In the genomic region with DNA sequence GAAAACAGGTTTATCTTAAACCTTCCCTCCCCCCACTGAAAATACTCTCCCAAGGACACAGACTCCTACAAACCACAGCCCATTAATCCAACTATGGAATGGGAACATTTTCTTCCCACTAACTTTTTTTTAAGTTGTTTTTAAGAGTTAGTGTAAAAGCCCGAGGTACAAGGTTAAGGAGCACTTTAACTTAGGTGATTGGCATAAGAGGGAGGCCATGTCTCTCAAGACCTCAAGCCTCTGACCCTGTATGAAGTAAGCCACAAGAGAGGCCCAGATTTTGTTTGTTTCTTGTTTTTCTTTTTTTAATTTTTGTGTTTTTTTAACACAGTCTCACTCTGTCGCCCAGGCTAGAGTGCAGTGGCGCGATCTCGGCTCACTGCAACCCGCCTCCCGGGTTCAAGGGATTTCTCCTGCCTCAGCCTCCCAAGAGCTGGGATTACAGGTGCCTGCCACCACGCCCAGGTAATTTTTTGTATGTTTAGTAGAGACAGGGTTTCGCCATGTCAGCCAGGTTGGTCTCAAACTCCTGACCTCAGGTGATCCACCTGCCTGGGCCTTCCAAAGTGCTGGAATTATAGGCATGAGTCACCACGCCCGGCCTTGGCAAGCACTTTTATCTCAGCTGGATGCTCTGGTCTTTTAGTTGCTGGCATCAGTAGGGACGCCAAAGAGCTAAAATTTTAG, we compare ENCODE assay signal across 18 cellular contexts. TPM values are rescaled to one million over a fixed set of nuclear protein-coding genes. Genes with fewer than 3 reads are reported as not detected.
A peak's percentile ranks its signal among the peaks of the same experiment; 100 is the strongest.
DNase-seq lines count a peak whose midpoint lies in the region; ATAC-seq and TF ChIP-seq lines count a peak whose summit lies in the region.
"Had no signal": no experiment of that assay in that cellular context is flagged by ENCODE, and none has a peak within 500 bp of the region (broad histone marks: within the 10 kb centered on the region; RNA-seq: fewer than 3 reads in every experiment).

No MANE protein-coding gene starts in this region.

- no peaks in the 10 kb centered on the region for H3K79me2 ChIP-seq in neural progenitor cell (ENCODE audit: low read depth)

- H3K36me3 Mint-ChIP-seq in WTC11 (no peaks in the 10 kb centered on the region), neural progenitor cell (peaks cover 3% of the 10 kb centered on the region)
- H3K36me3 Mint-ChIP-seq: CD8-positive, alpha-beta T cell had no signal

- POLR2A ChIA-PET in WTC11 (lab: Charles Lee), result no interaction called here

- no peaks in the 10 kb centered on the region for H3F3A ChIP-seq in neural progenitor cell (ENCODE audit: low read depth)

- peaks cover 31% of the 10 kb centered on the region for H3K4me1 Mint-ChIP-seq in WTC11
- peaks cover 4% of the 10 kb centered on the region for H3K4me1 Mint-ChIP-seq in neural progenitor cell

- H3K4me1 ChIP-seq in lower lobe of right lung (no peaks in the 10 kb centered on the region), uterus (no peaks in the 10 kb centered on the region), right atrium auricular region (no peaks in the 10 kb centered on the region), neural progenitor cell (no peaks in the 10 kb centered on the region)
- H3K4me1 ChIP-seq: Peyer's patch had no signal

- H3K9me3 Mint-ChIP-seq in WTC11, result no peaks in the 10 kb centered on the region
- H3K9me3 Mint-ChIP-seq in neural progenitor cell, result no peaks in the 10 kb centered on the region
- H3K9me3 Mint-ChIP-seq: CD8-positive, alpha-beta T cell had no signal

- H3K27me3 ChIP-seq in lower lobe of right lung (ENCODE audit: low read depth) (no peaks in the 10 kb centered on the region), uterus (no peaks in the 10 kb centered on the region), right atrium auricular region (no peaks in the 10 kb centered on the region), neural progenitor cell (no peaks in the 10 kb centered on the region)
- H3K27me3 ChIP-seq: Peyer's patch had no signal

- peak; percentile 34 for DNase-seq in NCI-H2227 (lab: John Stamatoyannopoulos, UW; ENCODE audit: unreplicated experiment)
- no peak for DNase-seq in NCI-H2227 treated with DMSO at 0.1 percent for 48 hours (lab: John Stamatoyannopoulos, UW)
- no peak for DNase-seq in WTC11 (ENCODE audit: low spot score)
- peak; percentile 51 for DNase-seq in lower lobe of right lung
- DNase-seq in uterus, result peak; percentile 20 to 44
- no peak for DNase-seq in right atrium auricular region (ENCODE audit: low spot score)
- no peak for DNase-seq in stimulated activated CD4-positive, alpha-beta T cell treated with anti-CD3 and anti-CD28 coated beads, Interleukin-2, amount 100 ng/mL, for 48 hours
- no peak for DNase-seq in neural progenitor cell (ENCODE audit: low spot score)
- DNase-seq: CD8-positive, alpha-beta T cell; DMS79; NCI-H1048; NCI-H146; NCI-H2081; Right ventricle myocardium superior had no signal

- H3K27me3 Mint-ChIP-seq in WTC11 (ENCODE audit: low read depth), result no peaks in the 10 kb centered on the region
- H3K27me3 Mint-ChIP-seq in neural progenitor cell (ENCODE audit: insufficient read depth, low read depth), result no peaks in the 10 kb centered on the region

- H2AFZ ChIP-seq in neural progenitor cell (replicated peaks), result no peak overlapping the region

- H4K20me1 ChIP-seq in neural progenitor cell (ENCODE audit: low read depth), result no peaks in the 10 kb centered on the region

- H3K9me3 ChIP-seq in lower lobe of right lung (no peaks in the 10 kb centered on the region), uterus (no peaks in the 10 kb centered on the region), right atrium auricular region (no peaks in the 10 kb centered on the region), neural progenitor cell (ENCODE audit: low read depth) (no peaks in the 10 kb centered on the region)
- H3K9me3 ChIP-seq: HAP-1, Peyer's patch had no signal

- no peak for TF ChIP-seq POLR2A in uterus (IDR thresholded peaks at IDR 0.05)

- H3K27ac Mint-ChIP-seq in WTC11 (no peak overlapping the region), neural progenitor cell (no peak overlapping the region)
- H3K27ac Mint-ChIP-seq: CD8-positive, alpha-beta T cell had no signal

- no peaks in the 10 kb centered on the region for H3K36me3 ChIP-seq in lower lobe of right lung
- no peaks in the 10 kb centered on the region for H3K36me3 ChIP-seq in uterus
- H3K36me3 ChIP-seq in right atrium auricular region, result no peaks in the 10 kb centered on the region
- no peaks in the 10 kb centered on the region for H3K36me3 ChIP-seq in neural progenitor cell
- H3K36me3 ChIP-seq: HAP-1, Peyer's patch had no signal

- H3K4me3 ChIP-seq in lower lobe of right lung (no peak overlapping the region), uterus (no peak overlapping the region), right atrium auricular region (no peak overlapping the region), neural progenitor cell (no peak overlapping the region)
- H3K4me3 ChIP-seq: HAP-1, Peyer's patch had no signal

- H3K9ac ChIP-seq in neural progenitor cell, result no peak overlapping the region

- no peak overlapping the region for H3K4me3 Mint-ChIP-seq in WTC11
- no peak overlapping the region for H3K4me3 Mint-ChIP-seq in neural progenitor cell
- H3K4me3 Mint-ChIP-seq: CD8-positive, alpha-beta T cell had no signal

- intact Hi-C loops in lower lobe of right lung (cut with DNase I), result no loop called here
- intact Hi-C loops in uterus (cut with DNase I; ENCODE audit: low total_unique reads), result no loop called here

- no peak overlapping the region for H3K4me2 ChIP-seq in neural progenitor cell

- no peak overlapping the region for H3K27ac ChIP-seq in lower lobe of right lung
- peak overlapping the region; percentile 71 to 78 for H3K27ac ChIP-seq in uterus
- no peak overlapping the region for H3K27ac ChIP-seq in right atrium auricular region
- H3K27ac ChIP-seq in neural progenitor cell, result no peak overlapping the region
- H3K27ac ChIP-seq: 22Rv1, HL-60, Peyer's patch had no signal

- peak; percentile 26; the same call in 1 of the 2 replicates for ATAC-seq in WTC11
- peak; percentile 60 to 61 for ATAC-seq in lower lobe of right lung
- ATAC-seq: CD8-positive, alpha-beta T cell had no signal

- CTCF ChIA-PET in WTC11 (lab: Charles Lee), result interaction anchor here (0.7 to 1.0 kb wide), 3 partner anchors 13 to 18 kb away, joined by 3 read pairs; no protein-coding TSS in a partner anchor

- TF ChIP-seq CTCF in WTC11 (IDR thresholded peaks at IDR 0.05), result no peak
- TF ChIP-seq CTCF in lower lobe of right lung (IDR thresholded peaks at IDR 0.05), result no peak
- no peak for TF ChIP-seq CTCF in uterus (IDR thresholded peaks at IDR 0.05)
- TF ChIP-seq CTCF in right atrium auricular region (IDR thresholded peaks at IDR 0.05), result no peak
- no peak for TF ChIP-seq CTCF in neural progenitor cell (IDR thresholded peaks at IDR 0.05)

TF ChIP-seq in WTC11, 78 proteins besides CTCF, POLR2A, EP300 and RAD21 (continues in another document):
- TF ChIP-seq, protein P1, sequence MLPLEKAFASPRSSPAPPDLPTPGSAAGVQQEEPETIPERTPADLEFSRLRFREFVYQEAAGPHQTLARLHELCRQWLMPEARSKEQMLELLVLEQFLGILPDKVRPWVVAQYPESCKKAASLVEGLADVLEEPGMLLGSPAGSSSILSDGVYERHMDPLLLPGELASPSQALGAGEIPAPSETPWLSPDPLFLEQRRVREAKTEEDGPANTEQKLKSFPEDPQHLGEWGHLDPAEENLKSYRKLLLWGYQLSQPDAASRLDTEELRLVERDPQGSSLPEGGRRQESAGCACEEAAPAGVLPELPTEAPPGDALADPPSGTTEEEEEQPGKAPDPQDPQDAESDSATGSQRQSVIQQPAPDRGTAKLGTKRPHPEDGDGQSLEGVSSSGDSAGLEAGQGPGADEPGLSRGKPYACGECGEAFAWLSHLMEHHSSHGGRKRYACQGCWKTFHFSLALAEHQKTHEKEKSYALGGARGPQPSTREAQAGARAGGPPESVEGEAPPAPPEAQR (CRISPR knock-in tag; IDR thresholded peaks at IDR 0.05), result no peak
- TF ChIP-seq, protein P2, sequence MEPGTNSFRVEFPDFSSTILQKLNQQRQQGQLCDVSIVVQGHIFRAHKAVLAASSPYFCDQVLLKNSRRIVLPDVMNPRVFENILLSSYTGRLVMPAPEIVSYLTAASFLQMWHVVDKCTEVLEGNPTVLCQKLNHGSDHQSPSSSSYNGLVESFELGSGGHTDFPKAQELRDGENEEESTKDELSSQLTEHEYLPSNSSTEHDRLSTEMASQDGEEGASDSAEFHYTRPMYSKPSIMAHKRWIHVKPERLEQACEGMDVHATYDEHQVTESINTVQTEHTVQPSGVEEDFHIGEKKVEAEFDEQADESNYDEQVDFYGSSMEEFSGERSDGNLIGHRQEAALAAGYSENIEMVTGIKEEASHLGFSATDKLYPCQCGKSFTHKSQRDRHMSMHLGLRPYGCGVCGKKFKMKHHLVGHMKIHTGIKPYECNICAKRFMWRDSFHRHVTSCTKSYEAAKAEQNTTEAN (CRISPR knock-in tag; IDR thresholded peaks at IDR 0.05), result no peak
- no peak for TF ChIP-seq FOXJ3 (CRISPR knock-in tag; IDR thresholded peaks at IDR 0.05; ENCODE audit: borderline replicate concordance)

RNA-seq across cellular contexts. Expression of a gene that starts 14.4 kb away (rescaled TPM):
- total RNA-seq in WTC11 (2021) (0.74 to 1.6 TPM (median 0.78 TPM) in 3 replicates), lower lobe of right lung (14.5 TPM), uterus (1 to 10 TPM in 3 of 4 donors, not detected in 1; 2.7 to 7.7 (median 5.2) TPM), right atrium auricular region (1 to 10 TPM in 1 of 2 donors, under 1 TPM in 1; 0.19 to 5.2 TPM), neural progenitor cell (ENCODE audit: low replicate concordance) (3.6 and 11.4 TPM in 2 replicates)

RNA-seq across cellular contexts. Expression of a gene that starts 14.6 kb away (rescaled TPM):
- total RNA-seq in WTC11 (2021) (8.2 to 10.9 TPM (median 10.0 TPM) in 3 replicates), lower lobe of right lung (22.6 TPM), uterus (1 to 10 TPM in 3 of 4 donors, not detected in 1; 1.5 to 5.4 (median 3.8) TPM), right atrium auricular region (10 to 100 TPM in 1 of 2 donors, 1 to 10 TPM in 1; 8.3 to 13.1 TPM), neural progenitor cell (ENCODE audit: low replicate concordance) (5.0 and 6.7 TPM in 2 replicates)

RNA-seq across cellular contexts. Expression of a gene that starts 42.1 kb away (rescaled TPM):
- total RNA-seq in WTC11 (2021) (not detected in 3 replicates), lower lobe of right lung (not detected), uterus (not detected), right atrium auricular region (not detected), neural progenitor cell (ENCODE audit: low replicate concordance) (not detected in 2 replicates)
- total RNA-seq: CD8-positive, alpha-beta T cell; Peyer's patch; Right ventricle myocardium superior had no signal

RNA-seq across cellular contexts. Expression of a gene that starts 50.7 kb away (rescaled TPM):
- total RNA-seq in WTC11 (2021) (82.6 to 93.8 TPM (median 85.4 TPM) in 3 replicates), lower lobe of right lung (1.7 TPM), uterus (10 to 100 TPM in 1 of 4 donors, under 1 TPM in 1, not detected in 2; 0.64 to 15.1 TPM), right atrium auricular region (1 to 10 TPM in 1 of 2 donors, under 1 TPM in 1; 0.67 to 1.3 TPM), neural progenitor cell (ENCODE audit: low replicate concordance) (130 and 133 TPM in 2 replicates)

Comparison
In these comparisons a context has a peak if more than half of its experiments do, and no peak if none do; other contexts are left out.
1. DNase-seq: peak in NCI-H2227 (single experiment), lower lobe of right lung (single experiment) and uterus (2 of 2); none in NCI-H2227 treated with DMSO at 0.1 percent for 48 hours (single experiment), WTC11 (single experiment), right atrium auricular region (single experiment), stimulated activated CD4-positive, alpha-beta T cell treated with anti-CD3 and anti-CD28 coated beads, Interleukin-2, amount 100 ng/mL, for 48 hours (0 of 2) and neural progenitor cell (single experiment).
2. H3K27ac ChIP-seq: peak in uterus (2 of 2); none in lower lobe of right lung (single experiment), right atrium auricular region (0 of 2) and neural progenitor cell (single experiment).